8 cellular contexts compared by ENCODE assay signal in the genomic region with DNA sequence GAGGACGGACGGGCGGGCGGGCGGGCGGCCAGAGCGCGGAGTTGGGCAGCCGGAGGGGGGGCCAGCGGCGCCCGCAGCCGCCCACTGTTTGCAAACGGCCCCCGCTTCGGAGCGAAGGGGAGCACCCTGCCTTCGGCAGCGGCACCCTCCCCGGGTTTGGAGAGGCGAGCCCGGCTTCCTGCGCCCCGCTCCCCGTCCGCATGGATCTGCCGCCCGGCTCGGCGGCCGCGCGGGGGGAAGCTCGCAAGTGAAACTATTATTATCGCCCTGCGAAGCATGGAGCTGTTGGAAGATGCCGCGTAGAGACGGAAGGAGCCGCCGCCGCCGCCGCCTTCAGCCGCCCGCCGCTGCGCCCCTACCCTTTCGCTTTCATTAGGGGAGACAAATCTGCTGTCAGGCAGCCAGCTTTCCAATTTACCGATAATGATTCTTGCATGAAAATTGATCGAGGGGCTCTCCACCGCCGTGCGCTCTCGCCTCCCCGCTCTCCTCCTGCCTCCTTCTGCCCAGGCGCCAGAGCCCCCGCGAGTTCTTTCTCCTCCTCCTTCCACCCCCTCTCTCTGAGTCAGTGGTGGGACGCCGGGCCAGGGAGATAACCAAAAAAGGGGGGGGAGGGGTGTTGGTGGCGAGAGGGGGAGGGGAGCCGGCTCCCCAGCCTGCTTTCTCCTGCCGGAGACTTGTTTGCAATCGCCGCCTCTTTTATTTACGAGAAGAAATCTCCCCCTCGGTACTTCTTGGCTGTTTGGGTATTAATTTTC. TPM values are rescaled to one million over a fixed set of nuclear protein-coding genes. Genes with fewer than 3 reads are reported as not detected.
DNase-seq lines count a peak whose midpoint lies in the region; ATAC-seq and TF ChIP-seq lines count a peak whose summit lies in the region.

No MANE protein-coding gene starts in this region.

- no peak for TF ChIP-seq CTCF in prostate gland (IDR thresholded peaks at IDR 0.05)

- H3K4me1 ChIP-seq in SJSA1 (replicated peaks) (peaks cover 27% of the 10 kb centered on the region), prostate gland (replicated peaks) (peaks cover 18% of the 10 kb centered on the region)

- H3K27me3 ChIP-seq in SJSA1 (replicated peaks): no peaks in the 10 kb centered on the region
- H3K27me3 ChIP-seq in prostate gland (replicated peaks; ENCODE audit: insufficient read depth): no peaks in the 10 kb centered on the region

- ATAC-seq in GM18519 (IDR thresholded peaks at IDR 0.05; ENCODE audit: low FRiP score, unreplicated experiment): no peak
- ATAC-seq in GM21526 (IDR thresholded peaks at IDR 0.05; ENCODE audit: low FRiP score, unreplicated experiment): no peak

- peak overlapping the region; percentile 95 for H3K4me3 Mint-ChIP-seq in activated naive CD4-positive, alpha-beta T cell treated with anti-CD3 and anti-CD28 coated beads, Interleukin-2, amount 50 U/mL, for 24 hours

- CTCF ChIA-PET in HEK293T (lab: Yijun Ruan, JAX): interaction anchor here (0.5 to 1.4 kb wide), 3 partner anchors 18 to 75 kb away, joined by 3 to 6 read pairs (median 3); no protein-coding TSS in a partner anchor

- WGBS in prostate gland: 0% methylated on average over 53 of the region's 68 CpGs

- H3K4me1 Mint-ChIP-seq in activated naive CD4-positive, alpha-beta T cell treated with anti-CD3 and anti-CD28 coated beads, Interleukin-2, amount 50 U/mL, for 24 hours: peaks cover 38% of the 10 kb centered on the region

- no peaks in the 10 kb centered on the region for H3K36me3 Mint-ChIP-seq in activated naive CD4-positive, alpha-beta T cell treated with anti-CD3 and anti-CD28 coated beads, Interleukin-2, amount 50 U/mL, for 24 hours

- peaks cover 4% of the 10 kb centered on the region for H3K36me3 ChIP-seq in SJSA1
- no peaks in the 10 kb centered on the region for H3K36me3 ChIP-seq in prostate gland

- intact Hi-C loops in head of caudate nucleus (cut with DNase I): no loop called here
- intact Hi-C loops in prostate gland (cut with DNase I): loop anchor here (5.0 kb wide), 1 partner anchor 57 kb away; the partner anchor contains the start of gene GSE1

- POLR2A ChIA-PET in HEK293T (lab: Yijun Ruan, JAX): interaction anchor here (1.7 to 2.5 kb wide), 2 partner anchors 12 to 28 kb away, joined by 5 to 11 read pairs; no protein-coding TSS in a partner anchor

- H3K9me3 ChIP-seq in SJSA1 (replicated peaks) (no peaks in the 10 kb centered on the region), prostate gland (no peaks in the 10 kb centered on the region)

- no peaks in the 10 kb centered on the region for H3K9me3 Mint-ChIP-seq in activated naive CD4-positive, alpha-beta T cell treated with anti-CD3 and anti-CD28 coated beads, Interleukin-2, amount 50 U/mL, for 24 hours

- peak overlapping the region; percentile 94 for H3K4me3 ChIP-seq in SJSA1
- H3K4me3 ChIP-seq in prostate gland: peak overlapping the region; percentile 60 to 66

- peak; percentile 87 for DNase-seq in AG08396 (ENCODE audit: low spot score)
- peak; percentile 44 for DNase-seq in HEK293T (ENCODE audit: extremely low spot score)
- DNase-seq in SJSA1 (ENCODE audit: low read depth in 1 of 2, low spot score in 2 of 2): peak; percentile 84 to 87
- peak in 38 of 42 donors; percentile 16 to 82 (median 59) for DNase-seq in head of caudate nucleus
- DNase-seq in prostate gland (ENCODE audit: low spot score): peak; percentile 38

- peak overlapping the region; percentile 60 for H3K27ac Mint-ChIP-seq in activated naive CD4-positive, alpha-beta T cell treated with anti-CD3 and anti-CD28 coated beads, Interleukin-2, amount 50 U/mL, for 24 hours

- peak; percentile 32 for TF ChIP-seq POLR2A in prostate gland (IDR thresholded peaks at IDR 0.05)

- no peaks in the 10 kb centered on the region for H3K27me3 Mint-ChIP-seq in activated naive CD4-positive, alpha-beta T cell treated with anti-CD3 and anti-CD28 coated beads, Interleukin-2, amount 50 U/mL, for 24 hours

- H3K27ac ChIP-seq in SJSA1: peak overlapping the region; percentile 79
- H3K27ac ChIP-seq in prostate gland: peak overlapping the region; percentile 81 to 83

TF ChIP-seq in HEK293T, 16 proteins besides CTCF, POLR2A, EP300 and RAD21:
- no peak for TF ChIP-seq TARDBP (IDR thresholded peaks at IDR 0.05)
- no peak for TF ChIP-seq FOXA1 (IDR thresholded peaks at IDR 0.05)
- TF ChIP-seq HDGF (IDR thresholded peaks at IDR 0.05; ENCODE audit: borderline replicate concordance): no peak
- TF ChIP-seq ZNF384 (IDR thresholded peaks at IDR 0.05): no peak
- no peak for TF ChIP-seq SP1 (IDR thresholded peaks at IDR 0.05)
- no peak for TF ChIP-seq LEF1 (IDR thresholded peaks at IDR 0.05; ENCODE audit: borderline replicate concordance)
- TF ChIP-seq BHLHE40 (IDR thresholded peaks at IDR 0.05; ENCODE audit: borderline replicate concordance): no peak
- no peak for TF ChIP-seq ARNT (IDR thresholded peaks at IDR 0.05)
- no peak for TF ChIP-seq ELF4 (IDR thresholded peaks at IDR 0.05)
- no peak for TF ChIP-seq FOXK2 (IDR thresholded peaks at IDR 0.05)
- no peak for TF ChIP-seq L3MBTL2 (conservative IDR thresholded peaks at IDR 0.05)
- no peak for TF ChIP-seq CTBP1 (IDR thresholded peaks at IDR 0.05; ENCODE audit: borderline replicate concordance)

RNA-seq across cellular contexts. Expression of gene GSE1, which starts 58.2 kb away (rescaled TPM):
- 11.9 and 42.7 TPM in 2 replicates for total RNA-seq in SJSA1 (2014; rRNA removed; shearing (Covaris generic))
- 100 to 1,000 TPM in 1 of 2 donors, 10 to 100 TPM in 1; 41.4 to 146 TPM for total RNA-seq in prostate gland
